ENCODE assay signal across 15 cellular contexts in the genomic region with DNA sequence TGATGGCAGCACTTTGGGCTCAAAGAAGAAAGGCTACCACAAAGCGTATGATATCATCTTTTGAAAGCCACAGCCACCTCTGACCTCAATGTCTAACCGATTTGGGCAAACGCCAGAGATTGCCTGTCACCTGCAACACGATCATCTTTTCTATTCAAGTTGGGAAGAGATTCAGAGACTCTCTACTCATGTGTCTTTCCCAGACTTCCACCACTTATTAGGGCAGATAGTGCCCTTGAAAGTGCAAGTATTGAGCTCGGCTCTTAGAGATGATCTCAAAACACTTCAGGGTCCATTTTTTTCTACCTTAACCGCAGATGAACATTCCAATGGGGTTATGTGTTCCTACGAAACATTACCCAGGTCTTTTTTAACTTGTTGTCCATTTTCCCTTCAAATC.
DNase-seq lines count a peak whose midpoint lies in the region.
"Had no signal": no experiment of that assay in that cellular context is flagged by ENCODE, and none has a peak within 500 bp of the region (broad histone marks: within the 10 kb centered on the region; RNA-seq: fewer than 3 reads in every experiment).

No MANE protein-coding gene starts in this region.

- DNase-seq in A172 (ENCODE audit: low spot score) (peak; percentile 46), Daoy (ENCODE audit: low read depth) (peak; percentile 68), LoVo (ENCODE audit: low spot score) (peak; percentile 18), SW480 (ENCODE audit: low spot score) (peak; percentile 68), posterior vena cava (ENCODE audit: low spot score) (no peak), C1 segment of cervical spinal cord (lab: John Stamatoyannopoulos, UW) (no peak), dedifferentiated amniotic fluid mesenchymal stem cell (ENCODE audit: extremely low spot score) (no peak)
- DNase-seq: Caco-2; CD4-positive, CD25-positive, alpha-beta regulatory T cell; MG63; NCI-H1092; NCI-H2081 treated with DMSO at 0.1 percent for 48 hours; NCI-H345; NCI-H69; Peyer's patch had no signal

- intact Hi-C loops in posterior vena cava (cut with DNase I) = no loop called here

Comparison
In these comparisons a context has a peak if more than half of its experiments do, and no peak if none do; other contexts are left out.
1. DNase-seq: peak in A172 (single experiment), Daoy (single experiment), LoVo (single experiment) and SW480 (single experiment); none in posterior vena cava (single experiment), C1 segment of cervical spinal cord (0 of 14) and dedifferentiated amniotic fluid mesenchymal stem cell (single experiment).